Comparison of ENCODE assay signal across 16 cellular contexts in genomic region chr20:64157878-64158277, GRCh38. TPM values are rescaled to one million over a fixed set of nuclear protein-coding genes. Genes with fewer than 3 reads are reported as not detected.
DNase-seq lines count a peak whose midpoint lies in the region; ATAC-seq and TF ChIP-seq lines count a peak whose summit lies in the region.
"Had no signal": no experiment of that assay in that cellular context is flagged by ENCODE, and none has a peak within 500 bp of the region (broad histone marks: within the 10 kb centered on the region; RNA-seq: fewer than 3 reads in every experiment).

No MANE protein-coding gene starts in this region.

- DNase-seq in NCI-H2029 (lab: John Stamatoyannopoulos, UW): peak; percentile 29
- no peak for DNase-seq in NCI-H2029 treated with DMSO at 0.1 percent for 48 hours (lab: John Stamatoyannopoulos, UW)
- peak; percentile 63 for DNase-seq in COLO668 (lab: John Stamatoyannopoulos, UW; ENCODE audit: unreplicated experiment)
- peak; percentile 78 for DNase-seq in NCI-H2171 (lab: John Stamatoyannopoulos, UW)
- DNase-seq in lower lobe of right lung: peak; percentile 27
- no peak for DNase-seq in T1000 (lab: John Stamatoyannopoulos, UW)
- no peak for DNase-seq in dermis blood vessel endothelial cell
- DNase-seq: C1 segment of cervical spinal cord; CD4-positive, alpha-beta T cell; DMS79; GM23248 had no signal

- H3K36me3 ChIP-seq in lower lobe of right lung: no peaks in the 10 kb centered on the region

- H3K9me3 ChIP-seq in lower lobe of right lung: no peaks in the 10 kb centered on the region

- intact Hi-C loops in lower lobe of right lung (cut with DNase I): no loop called here

- H3K4me3 ChIP-seq in lower lobe of right lung: no peak overlapping the region
- H3K4me3 ChIP-seq: GM12878, GM23248 had no signal

- H3K4me1 ChIP-seq in lower lobe of right lung: no peaks in the 10 kb centered on the region

- ATAC-seq in lower lobe of right lung: no peak
- ATAC-seq: GM12878 had no signal

- no peak overlapping the region for H3K27ac ChIP-seq in lower lobe of right lung
- H3K27ac ChIP-seq: GM23248, HL-60 had no signal

- no peak for TF ChIP-seq CTCF in lower lobe of right lung (IDR thresholded peaks at IDR 0.05)

- peaks cover 47% of the 10 kb centered on the region for H3K27me3 ChIP-seq in lower lobe of right lung (ENCODE audit: low read depth)

RNA-seq across cellular contexts. Expression of gene MYT1, which starts 6.4 kb away (rescaled TPM):
- total RNA-seq in lower lobe of right lung: not detected
- not detected in 2 replicates for total RNA-seq in dermis blood vessel endothelial cell
- total RNA-seq: GM12878, GM23248 had no signal

RNA-seq across cellular contexts. Expression of gene NPBWR2, which starts 50.5 kb away (rescaled TPM):
- total RNA-seq in lower lobe of right lung (not detected), dermis blood vessel endothelial cell (not detected in 2 replicates)
- total RNA-seq: B cell, G401, GM12878, GM23248, H7 had no signal

Comparison
In these comparisons a context has a peak if more than half of its experiments do, and no peak if none do; other contexts are left out.
1. DNase-seq: peak in NCI-H2029 (single experiment), COLO668 (single experiment), NCI-H2171 (single experiment) and lower lobe of right lung (single experiment); none in NCI-H2029 treated with DMSO at 0.1 percent for 48 hours (single experiment), T1000 (single experiment) and dermis blood vessel endothelial cell (single experiment).